Comparison of ENCODE assay signal across 8 cellular contexts in the genomic region with DNA sequence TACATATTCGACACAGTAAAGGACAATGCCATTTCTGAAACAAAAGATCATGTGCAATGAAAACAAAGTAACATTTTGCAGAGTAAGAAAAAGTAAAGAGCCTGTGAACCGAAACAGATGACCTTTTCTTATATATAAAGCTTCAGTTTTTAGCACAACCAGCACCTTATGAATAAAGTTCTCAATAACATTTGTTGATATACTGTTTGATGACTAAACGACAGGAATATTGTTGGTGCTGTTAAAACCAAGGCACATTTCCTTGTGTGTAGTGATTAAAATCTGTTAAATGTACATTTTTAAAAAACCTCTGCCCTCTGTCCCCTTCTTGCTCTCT. TPM values are rescaled to one million over a fixed set of nuclear protein-coding genes. Genes with fewer than 3 reads are reported as not detected.
A peak's percentile ranks its signal among the peaks of the same experiment; 100 is the strongest.
DNase-seq lines count a peak whose midpoint lies in the region; ATAC-seq and TF ChIP-seq lines count a peak whose summit lies in the region.

No MANE protein-coding gene starts in this region.

- peak overlapping the region; percentile 90 for H3K27ac ChIP-seq in CD4-positive, alpha-beta T cell (ENCODE audit: low read depth, low read length)
- no peak overlapping the region for H3K27ac ChIP-seq in duodenal mucosa (ENCODE audit: low read depth, low read length)

- intact Hi-C loops in CD4-positive, alpha-beta T cell (cut with DNase I, micrococcal nuclease): loop anchor here (2.0 to 10.0 kb wide), 9 partner anchors 42 to 1082 kb away; a partner anchor contains a TSS

- DNase-seq in CD4-positive, alpha-beta T cell: no peak
- no peak for DNase-seq in neural crest cell (ENCODE audit: low read depth, low spot score)
- DNase-seq in NCI-H2171 (lab: John Stamatoyannopoulos, UW): no peak
- DNase-seq in epidermal melanocyte (ENCODE audit: insufficient read length, low spot score): no peak
- DNase-seq in OCI-M2 (lab: John Stamatoyannopoulos, UW; ENCODE audit: unreplicated experiment): no peak
- DNase-seq in kidney tubule cell (ENCODE audit: low spot score): no peak

- peak overlapping the region; percentile 86 for H3K4me3 ChIP-seq in Loucy (ENCODE audit: low read length, poor library complexity, severe bottlenecking)
- H3K4me3 ChIP-seq in duodenal mucosa (ENCODE audit: low read depth in 1 of 2, low read length in 2 of 2): peak overlapping the region; percentile 78 to 92

- peaks cover 18% of the 10 kb centered on the region for H4K20me1 ChIP-seq in Loucy (ENCODE audit: insufficient read depth, low read length, poor library complexity, severe bottlenecking)

- H3K9me3 Mint-ChIP-seq in CD4-positive, alpha-beta T cell: no peaks in the 10 kb centered on the region
- H3K9me3 Mint-ChIP-seq in neural crest cell: no peaks in the 10 kb centered on the region

- H3K27me3 ChIP-seq in CD4-positive, alpha-beta T cell (ENCODE audit: control insufficient read depth, insufficient read depth, low read length): no peaks in the 10 kb centered on the region
- H3K27me3 ChIP-seq in Loucy (ENCODE audit: insufficient read depth, low read length, poor library complexity, severe bottlenecking): no peaks in the 10 kb centered on the region
- H3K27me3 ChIP-seq in duodenal mucosa (ENCODE audit: control insufficient read depth in 1 of 2, insufficient read depth in 2 of 2, low read length in 2 of 2): no peaks in the 10 kb centered on the region

- no peak for TF ChIP-seq CTCF in CD4-positive, alpha-beta T cell (IDR thresholded peaks at IDR 0.05)
- TF ChIP-seq CTCF in Loucy (conservative IDR thresholded peaks at IDR 0.05; ENCODE audit: low read length): no peak
- TF ChIP-seq CTCF in neural crest cell (conservative IDR thresholded peaks at IDR 0.05): no peak

- H3K4me1 ChIP-seq in Loucy (ENCODE audit: insufficient read depth, low read length, poor library complexity, severe bottlenecking) (peaks cover 42% of the 10 kb centered on the region), duodenal mucosa (ENCODE audit: control insufficient read depth in 1 of 2, insufficient read depth in 2 of 2, low read length in 2 of 2) (peaks cover 12 to 32% of the 10 kb centered on the region in 2 donors)

- H3K36me3 ChIP-seq in Loucy (ENCODE audit: insufficient read depth, low read length) (no peaks in the 10 kb centered on the region), duodenal mucosa (ENCODE audit: control insufficient read depth in 1 of 2, insufficient read depth in 2 of 2, low read length in 2 of 2) (no peaks in the 10 kb centered on the region)

- H3F3A ChIP-seq in Loucy (ENCODE audit: low read depth): no peaks in the 10 kb centered on the region

- no peaks in the 10 kb centered on the region for H3K9me3 ChIP-seq in CD4-positive, alpha-beta T cell (ENCODE audit: control insufficient read depth, low read length)
- H3K9me3 ChIP-seq in Loucy (ENCODE audit: insufficient read depth, low read depth, low read length) (no peaks in the 10 kb centered on the region), duodenal mucosa (ENCODE audit: control insufficient read depth in 1 of 2, low read length in 2 of 2) (no peaks in the 10 kb centered on the region)

- CTCF ChIA-PET in CD4-positive, alpha-beta T cell (lab: Charles Lee): interaction anchor here (1.9 to 3.0 kb wide), 2 partner anchors 93 to 185 kb away, joined by 9 to 10 read pairs; no protein-coding TSS in a partner anchor

- H3K27ac Mint-ChIP-seq in CD4-positive, alpha-beta T cell: peak overlapping the region; percentile 96
- peak overlapping the region; percentile 96 for H3K27ac Mint-ChIP-seq in neural crest cell (ENCODE audit: unreplicated experiment)

- H3K9ac ChIP-seq in Loucy (ENCODE audit: low read depth, low read length, poor library complexity, severe bottlenecking) (peak overlapping the region; percentile 68), duodenal mucosa (ENCODE audit: low read depth in 1 of 2, low read length in 2 of 2) (peak overlapping the region; percentile 74 to 98)

- no peak for ATAC-seq in CD4-positive, alpha-beta T cell (ENCODE audit: poor library complexity)

- peaks cover 23% of the 10 kb centered on the region for H3K36me3 Mint-ChIP-seq in CD4-positive, alpha-beta T cell (ENCODE audit: low read depth)
- peaks cover 4% of the 10 kb centered on the region for H3K36me3 Mint-ChIP-seq in neural crest cell (ENCODE audit: low read depth)

- peak overlapping the region; percentile 95 for H3K4me3 Mint-ChIP-seq in CD4-positive, alpha-beta T cell
- H3K4me3 Mint-ChIP-seq in neural crest cell: peak overlapping the region; percentile 93

- POLR2A ChIA-PET in CD4-positive, alpha-beta T cell (lab: Charles Lee): interaction anchor here (0.9 to 3.1 kb wide), 21 partner anchors 9 to 512 kb away, joined by 3 to 38 read pairs (median 5); a partner anchor contains a TSS

- H3K4me2 ChIP-seq in Loucy (ENCODE audit: low read depth, low read length, poor library complexity, severe bottlenecking): peak overlapping the region; percentile 70

- no peaks in the 10 kb centered on the region for H3K9me2 ChIP-seq in Loucy (replicated peaks; ENCODE audit: low read depth, low read length)

- peaks cover 41% of the 10 kb centered on the region for H3K79me2 ChIP-seq in Loucy (ENCODE audit: insufficient read depth, low read length)

- peaks cover 47% of the 10 kb centered on the region for H3K4me1 Mint-ChIP-seq in CD4-positive, alpha-beta T cell (ENCODE audit: low read depth)
- peaks cover 40% of the 10 kb centered on the region for H3K4me1 Mint-ChIP-seq in neural crest cell

- H3K27me3 Mint-ChIP-seq in CD4-positive, alpha-beta T cell: no peaks in the 10 kb centered on the region
- H3K27me3 Mint-ChIP-seq in neural crest cell (ENCODE audit: low read depth): no peaks in the 10 kb centered on the region

- H2AFZ ChIP-seq in Loucy (ENCODE audit: low read length): peak overlapping the region; percentile 83

RNA-seq across cellular contexts. Expression of a gene that starts 1.4 kb away (rescaled TPM):
- total RNA-seq in CD4-positive, alpha-beta T cell: 100 to 1,000 TPM; 257 to 274 TPM
- total RNA-seq in neural crest cell: 47.3 and 52.1 TPM in 2 replicates
